ENCODE assay signal across 26 cellular contexts in genomic region chr7:56125831-56126230, GRCh38. TPM values are rescaled to one million over a fixed set of nuclear protein-coding genes. Genes with fewer than 3 reads are reported as not detected.
"Had no signal": no experiment of that assay in that cellular context is flagged by ENCODE, and none has a peak within 500 bp of the region (broad histone marks: within the 10 kb centered on the region; RNA-seq: fewer than 3 reads in every experiment).

No MANE protein-coding gene starts in this region.

- H3K27me3 ChIP-seq: body of pancreas, cardiac muscle cell, heart left ventricle, sigmoid colon, transverse colon had no signal

- H3K4me2 ChIP-seq: smooth muscle cell had no signal

- ATAC-seq: activated CD4-positive, CD25-positive, alpha-beta regulatory T cell treated with anti-CD3 and anti-CD28 coated beads, Interleukin-2, amount 50 U/mL, for 24 hours; activated CD8-positive, alpha-beta memory T cell treated with anti-CD3 and anti-CD28 coated beads, Interleukin-2, amount 10 ng/mL, durations not matched to agents 7 days and 5 days; activated CD8-positive, alpha-beta T cell treated with anti-CD3 and anti-CD28 coated beads for 36 hours; body of pancreas; heart left ventricle; left cardiac atrium; natural killer cell treated with Interleukin-12 subunit alpha and Interleukin-12 subunit beta and Interleukin-15 and Interleukin-18, amount 100 ng/mL, for 72 hours; stimulated activated naive B cell treated with anti-CD40 and anti-IgM and Interleukin-4, amounts not matched to agents 10 μg/mL and 1 μg/mL and 100 μg/mL, for 72 hours had no signal

- H3K36me3 ChIP-seq: cardiac muscle cell, heart left ventricle, sigmoid colon, transverse colon had no signal

- H3K27ac ChIP-seq: body of pancreas, cardiac muscle cell, heart left ventricle, sigmoid colon, transverse colon had no signal

- DNase-seq: activated CD4-positive, alpha-beta T cell treated with anti-CD3 and anti-CD28 coated beads, Interleukin-2, amount 10 ng/mL, durations not matched to agents 7 days and 5 days; activated CD8-positive, alpha-beta memory T cell treated with anti-CD3 and anti-CD28 coated beads, Interleukin-2, amount 10 ng/mL, durations not matched to agents 7 days and 5 days; activated CD8-positive, alpha-beta T cell treated with anti-CD3 and anti-CD28 coated beads for 36 hours; activated gamma-delta T cell; activated T-cell treated with anti-CD3 and anti-CD28 coated beads for 4 hours; anterior cingulate cortex; body of pancreas; cortex of kidney; heart left ventricle; left cardiac atrium; retina; sigmoid colon; stimulated activated CD4-positive, alpha-beta T cell treated with anti-CD3 and anti-CD28 coated beads, Interleukin-15, amount 100 ng/mL, for 24 hours; stimulated activated CD8-positive, alpha-beta memory T cell treated with anti-CD3 and anti-CD28 coated beads, Interleukin-4, amount 100 ng/mL, for 48 hours; stimulated activated naive B cell treated with anti-CD40 and anti-IgM and Interleukin-4, amounts not matched to agents 10 μg/mL and 1 μg/mL and 100 μg/mL, for 72 hours; transverse colon had no signal

- H3K9me3 ChIP-seq: body of pancreas, heart left ventricle, sigmoid colon, transverse colon had no signal

- H3K4me1 ChIP-seq: body of pancreas, heart left ventricle, sigmoid colon, transverse colon had no signal

- H3K4me3 ChIP-seq: body of pancreas, cardiac muscle cell, heart left ventricle, sigmoid colon, smooth muscle cell, transverse colon had no signal

RNA-seq across cellular contexts. Expression of gene NUPR2, which starts 9.6 kb away (rescaled TPM):
- total RNA-seq: activated CD4-positive, alpha-beta T cell treated with anti-CD3 and anti-CD28 coated beads, Interleukin-2, amount 10 ng/mL, durations not matched to agents 7 days and 5 days; activated CD8-positive, alpha-beta memory T cell treated with anti-CD3 and anti-CD28 coated beads, Interleukin-2, amount 10 ng/mL, durations not matched to agents 7 days and 5 days; activated CD8-positive, alpha-beta T cell treated with anti-CD3 and anti-CD28 coated beads for 36 hours; activated T-helper 1 cell treated with anti-CD3 and anti-CD28 coated beads, Interleukin-12 subunit alpha, Interleukin-12 subunit beta, Interleukin-2, Interleukin-4 antibody, amounts not matched to agents 30 ng/mL and 10 ng/mL and 1 ng/mL, durations not matched to agents 14 hours and 24 hours and 36 hours; cardiac muscle cell; fibroblast of villous mesenchyme; heart left ventricle; left cardiac atrium; natural killer cell treated with Interleukin-12 subunit alpha and Interleukin-12 subunit beta and Interleukin-15 and Interleukin-18, amount 100 ng/mL, for 72 hours; osteocyte; progenitor cell of endocrine pancreas; sigmoid colon; smooth muscle cell; temporal lobe had no signal
- polyA plus RNA-seq: cardiac muscle cell, heart left ventricle, smooth muscle cell had no signal

RNA-seq across cellular contexts. Expression of gene PHKG1, which starts 33.1 kb away (rescaled TPM):
- total RNA-seq: body of pancreas, epithelial cell of proximal tubule, smooth muscle cell had no signal
